1 cellular context compared by ENCODE assay signal in genomic region chr17:63446981-63447687, GRCh38.
TF ChIP-seq lines count a peak whose summit lies in the region.

No MANE protein-coding gene starts in this region.

TF ChIP-seq in K562, 482 proteins besides CTCF, POLR2A, EP300 and RAD21 (continued from another document and continues in another):
- TF ChIP-seq ETV6 (IDR thresholded peaks at IDR 0.05; ENCODE audit: borderline replicate concordance in 1 of 2, low read depth in 2 of 2, low read length in 1 of 2), result peak in 1 of 2 experiments; percentile 94; a peak in 2 of 4 replicates
- TF ChIP-seq ETV6 (CRISPR knock-in tag; IDR thresholded peaks at IDR 0.05; ENCODE audit: borderline replicate concordance), result no peak
- no peak for TF ChIP-seq ZC3H8 (IDR thresholded peaks at IDR 0.05)
- TF ChIP-seq IRF9 (tag; IDR thresholded peaks at IDR 0.05), result 0 out of 2 replicates have a peak, but pooled peaks have one; percentile 12
- TF ChIP-seq, protein P1, sequence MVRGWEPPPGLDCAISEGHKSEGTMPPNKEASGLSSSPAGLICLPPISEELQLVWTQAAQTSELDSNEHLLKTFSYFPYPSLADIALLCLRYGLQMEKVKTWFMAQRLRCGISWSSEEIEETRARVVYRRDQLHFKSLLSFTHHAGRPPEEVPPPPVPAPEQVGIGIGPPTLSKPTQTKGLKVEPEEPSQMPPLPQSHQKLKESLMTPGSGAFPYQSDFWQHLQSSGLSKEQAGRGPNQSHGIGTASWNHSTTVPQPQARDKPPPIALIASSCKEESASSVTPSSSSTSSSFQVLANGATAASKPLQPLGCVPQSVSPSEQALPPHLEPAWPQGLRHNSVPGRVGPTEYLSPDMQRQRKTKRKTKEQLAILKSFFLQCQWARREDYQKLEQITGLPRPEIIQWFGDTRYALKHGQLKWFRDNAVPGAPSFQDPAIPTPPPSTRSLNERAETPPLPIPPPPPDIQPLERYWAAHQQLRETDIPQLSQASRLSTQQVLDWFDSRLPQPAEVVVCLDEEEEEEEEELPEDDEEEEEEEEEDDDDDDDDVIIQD (CRISPR knock-in tag; IDR thresholded peaks at IDR 0.05), result 0 out of 2 replicates have a peak, but pooled peaks have one; percentile 23
- no peak for TF ChIP-seq STAT5B (CRISPR knock-in tag; IDR thresholded peaks at IDR 0.05)
- TF ChIP-seq ZBTB17 (CRISPR knock-in tag; IDR thresholded peaks at IDR 0.05), result peak; percentile 62; the same call in 1 of the 2 replicates
- TF ChIP-seq KLF6 (CRISPR knock-in tag; IDR thresholded peaks at IDR 0.05; ENCODE audit: borderline replicate concordance), result no peak
- no peak for TF ChIP-seq CBX8 (IDR thresholded peaks at IDR 0.05; ENCODE audit: borderline replicate concordance, extremely low read depth, low read depth, low read length, poor library complexity, severe bottlenecking)
- no peak for TF ChIP-seq GATAD2A (IDR thresholded peaks at IDR 0.05)
- no peak for TF ChIP-seq MAFK (IDR thresholded peaks at IDR 0.05; ENCODE audit: low read length)
- no peak for TF ChIP-seq SIN3A (IDR thresholded peaks at IDR 0.05; ENCODE audit: borderline replicate concordance in 2 of 2, control insufficient read depth in 1 of 2, low read depth in 2 of 2, low read length in 2 of 2)
- TF ChIP-seq CAMTA2 (CRISPR knock-in tag; conservative IDR thresholded peaks at IDR 0.05), result 0 out of 2 replicates have a peak, but pooled peaks have one; percentile 20
- no peak for TF ChIP-seq HMG20A (CRISPR knock-in tag; conservative IDR thresholded peaks at IDR 0.05)
- TF ChIP-seq BACH1 (tag; IDR thresholded peaks at IDR 0.05), result no peak
- no peak for TF ChIP-seq TARDBP (IDR thresholded peaks at IDR 0.05)
- TF ChIP-seq BCL6 (CRISPR knock-in tag; IDR thresholded peaks at IDR 0.05), result 0 out of 2 replicates have a peak, but pooled peaks have one; percentile 59
- TF ChIP-seq ZNF785 (CRISPR knock-in tag; IDR thresholded peaks at IDR 0.05), result no peak
- no peak for TF ChIP-seq RBM22 (IDR thresholded peaks at IDR 0.05; ENCODE audit: low read depth, low read length, poor library complexity, severe bottlenecking)
- no peak for TF ChIP-seq JUN (IDR thresholded peaks at IDR 0.05; ENCODE audit: borderline replicate concordance, low read depth, low read length)
- TF ChIP-seq JUN (CRISPR knock-in tag; IDR thresholded peaks at IDR 0.05; ENCODE audit: borderline replicate concordance), result no peak; the same call in 1 of the 2 replicates
- TF ChIP-seq MTA1 (IDR thresholded peaks at IDR 0.05; ENCODE audit: borderline replicate concordance), result no peak
- no peak for TF ChIP-seq ZNF263 (CRISPR knock-in tag; IDR thresholded peaks at IDR 0.05; ENCODE audit: borderline replicate concordance)
- 0 out of 2 replicates have a peak, but pooled peaks have one; percentile 3 for TF ChIP-seq SPI1 (IDR thresholded peaks at IDR 0.05; ENCODE audit: borderline replicate concordance, low read depth, low read length)
- no peak for TF ChIP-seq HSF4 (CRISPR knock-in tag; IDR thresholded peaks at IDR 0.05; ENCODE audit: borderline replicate concordance)
- no peak for TF ChIP-seq ZNF217 (CRISPR knock-in tag; IDR thresholded peaks at IDR 0.05)
- no peak for TF ChIP-seq GTF2F1 (IDR thresholded peaks at IDR 0.05; ENCODE audit: low read depth, low read length)
- no peak for TF ChIP-seq TEAD2 (tag; IDR thresholded peaks at IDR 0.05)
- no peak for TF ChIP-seq MED1 (CRISPR knock-in tag; IDR thresholded peaks at IDR 0.05; ENCODE audit: borderline replicate concordance)
- no peak for TF ChIP-seq NFIX (CRISPR knock-in tag; IDR thresholded peaks at IDR 0.05; ENCODE audit: low read depth)
- TF ChIP-seq BRD9 (IDR thresholded peaks at IDR 0.05; ENCODE audit: low read depth, partially characterized antibody), result peak; percentile 26
- no peak for TF ChIP-seq RBBP5 (IDR thresholded peaks at IDR 0.05; ENCODE audit: borderline replicate concordance, insufficient read depth, low read length, poor library complexity, severe bottlenecking)
- no peak for TF ChIP-seq ELF4 (CRISPR knock-in tag; IDR thresholded peaks at IDR 0.05)
- TF ChIP-seq, protein P2, sequence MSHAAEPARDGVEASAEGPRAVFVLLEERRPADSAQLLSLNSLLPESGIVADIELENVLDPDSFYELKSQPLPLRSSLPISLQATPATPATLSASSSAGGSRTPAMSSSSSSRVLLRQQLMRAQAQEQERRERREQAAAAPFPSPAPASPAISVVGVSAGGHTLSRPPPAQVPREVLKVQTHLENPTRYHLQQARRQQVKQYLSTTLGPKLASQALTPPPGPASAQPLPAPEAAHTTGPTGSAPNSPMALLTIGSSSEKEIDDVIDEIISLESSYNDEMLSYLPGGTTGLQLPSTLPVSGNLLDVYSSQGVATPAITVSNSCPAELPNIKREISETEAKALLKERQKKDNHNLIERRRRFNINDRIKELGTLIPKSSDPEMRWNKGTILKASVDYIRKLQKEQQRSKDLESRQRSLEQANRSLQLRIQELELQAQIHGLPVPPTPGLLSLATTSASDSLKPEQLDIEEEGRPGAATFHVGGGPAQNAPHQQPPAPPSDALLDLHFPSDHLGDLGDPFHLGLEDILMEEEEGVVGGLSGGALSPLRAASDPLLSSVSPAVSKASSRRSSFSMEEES (CRISPR knock-in tag; IDR thresholded peaks at IDR 0.05), result peak; percentile 8; the same call in 1 of the 2 replicates
- no peak for TF ChIP-seq ZNF133 (CRISPR knock-in tag; IDR thresholded peaks at IDR 0.05)
- TF ChIP-seq ESRRA (IDR thresholded peaks at IDR 0.05; ENCODE audit: borderline replicate concordance, low read depth), result no peak
- no peak for TF ChIP-seq E4F1 (CRISPR knock-in tag; IDR thresholded peaks at IDR 0.05; ENCODE audit: borderline replicate concordance)
- no peak for TF ChIP-seq HEY1 (CRISPR knock-in tag; IDR thresholded peaks at IDR 0.05; ENCODE audit: borderline replicate concordance)
- TF ChIP-seq CBFA2T2 (conservative IDR thresholded peaks at IDR 0.05), result no peak
- TF ChIP-seq MAX (CRISPR knock-in tag; IDR thresholded peaks at IDR 0.05), result peak; percentile 88
- TF ChIP-seq RAD51 (IDR thresholded peaks at IDR 0.05; ENCODE audit: borderline replicate concordance, low read depth), result no peak; the same call in 1 of the 2 replicates
- TF ChIP-seq FOXK2 (conservative IDR thresholded peaks at IDR 0.05 in 1 of 2, IDR thresholded peaks at IDR 0.05 in 1 of 2; ENCODE audit: low read depth in 2 of 2), result no peak
- TF ChIP-seq NR2C1 (IDR thresholded peaks at IDR 0.05), result no peak
- TF ChIP-seq NR2C1 (tag; IDR thresholded peaks at IDR 0.05), result peak; percentile 14; the same call in 1 of the 2 replicates
- TF ChIP-seq NR2C2 (CRISPR knock-in tag; IDR thresholded peaks at IDR 0.05), result no peak
- TF ChIP-seq NR2C2 (tag; IDR thresholded peaks at IDR 0.05), result peak; percentile 19; the same call in 1 of the 2 replicates
- TF ChIP-seq CBX1 (IDR thresholded peaks at IDR 0.05; ENCODE audit: low read depth), result peak; percentile 56; the same call in 1 of the 2 replicates
- TF ChIP-seq PHTF2 (CRISPR knock-in tag; IDR thresholded peaks at IDR 0.05), result no peak
- TF ChIP-seq PCBP1 (IDR thresholded peaks at IDR 0.05; ENCODE audit: low read depth, low read length, poor library complexity, severe bottlenecking), result no peak
- no peak; the same call in none of the 2 replicates for TF ChIP-seq DPF2 (IDR thresholded peaks at IDR 0.05)
- no peak for TF ChIP-seq MCM3 (IDR thresholded peaks at IDR 0.05)
- TF ChIP-seq ZBTB11 (CRISPR knock-in tag; IDR thresholded peaks at IDR 0.05), result peak in 2 of 3 experiments; percentile 33 to 64; a peak in 2 of 6 replicates
